ENCODE assay signal across 8 cellular contexts in the genomic region with DNA sequence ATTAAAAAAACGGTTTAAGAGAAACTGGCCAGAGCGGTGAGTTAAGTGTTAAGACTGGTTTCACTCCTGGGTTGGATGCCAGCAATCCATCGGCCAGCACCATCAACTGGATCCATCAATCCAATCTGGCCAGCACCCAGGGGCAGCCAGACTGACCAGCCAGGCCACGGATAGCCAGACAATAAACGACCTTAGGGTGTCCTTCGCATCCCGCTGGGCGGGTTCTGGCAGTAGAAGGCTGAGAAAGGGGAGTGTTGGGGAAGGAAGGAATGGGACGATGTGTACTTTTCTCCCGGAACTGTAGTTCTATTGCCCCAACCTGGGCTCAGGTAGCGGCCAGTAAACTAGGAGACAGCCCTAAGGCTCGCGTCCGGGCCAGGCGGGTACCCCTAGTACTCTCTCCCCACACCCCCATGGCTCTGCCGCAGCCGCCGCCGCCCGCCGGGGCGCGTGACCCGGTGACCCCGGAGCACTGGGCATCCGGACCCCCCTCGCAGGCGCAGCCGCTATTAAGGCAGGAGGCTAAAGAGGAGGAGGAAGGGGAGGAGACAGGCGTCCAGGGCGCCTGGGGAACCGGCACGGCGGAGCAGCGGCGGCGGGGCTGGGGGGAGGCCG. TPM values are rescaled to one million over a fixed set of nuclear protein-coding genes. Genes with fewer than 3 reads are reported as not detected.
DNase-seq lines count a peak whose midpoint lies in the region; ATAC-seq, FAIRE-seq and TF ChIP-seq lines count a peak whose summit lies in the region.

Gene CASD1 (plus strand): TSS at position 546 of the 615 bp plus-strand sequence. CDS start 276 bp downstream, outside the sequence.

- H3K4me1 ChIP-seq in GM23248 (ENCODE audit: insufficient read depth): peaks cover 19% of the 10 kb centered on the region
- H3K4me1 ChIP-seq in body of pancreas: peaks cover 29% of the 10 kb centered on the region
- H3K4me1 ChIP-seq in small intestine (ENCODE audit: control insufficient read depth in 2 of 2, insufficient read depth in 1 of 2, low read depth in 1 of 2, low read length in 1 of 2): peaks cover 2 to 6% of the 10 kb centered on the region in 2 donors

- H3K9me3 ChIP-seq in GM23248 (ENCODE audit: low read depth) (no peaks in the 10 kb centered on the region), body of pancreas (no peaks in the 10 kb centered on the region), small intestine (ENCODE audit: control insufficient read depth, low read depth) (no peaks in the 10 kb centered on the region)

- intact Hi-C loops in body of pancreas (cut with DNase I): no loop called here

- H3K9ac ChIP-seq in GM23248: peak within 1 kb of the TSS; percentile 89

- H3K36me3 ChIP-seq in GM06990 (ENCODE audit: control insufficient read depth, insufficient read depth, low read length) (no peaks in the 10 kb centered on the region), GM23248 (ENCODE audit: low read depth) (no peaks in the 10 kb centered on the region), body of pancreas (replicated peaks in 1 of 2; ENCODE audit: insufficient read depth in 1 of 2, low read depth in 2 of 2) (no peaks in the 10 kb centered on the region), small intestine (ENCODE audit: control insufficient read depth in 2 of 2, insufficient read depth in 2 of 2, low read length in 2 of 2) (no peaks in the 10 kb centered on the region)

- no peaks in the 10 kb centered on the region for H3K9me2 ChIP-seq in GM23248 (ENCODE audit: insufficient read depth)

- peak; percentile 64 for ATAC-seq in body of pancreas

- no peak for FAIRE-seq in small intestine (lab: Jason Lieb, UNC)

- H3K4me3 ChIP-seq in GM06990 (replicated peaks; ENCODE audit: low read depth, low read length) (peak within 1 kb of the TSS; percentile 84), GM23248 (peak within 1 kb of the TSS; percentile 76), body of pancreas (peak within 1 kb of the TSS; percentile 66 to 81), small intestine (ENCODE audit: low read depth in 1 of 2, low read length in 2 of 2) (peak within 1 kb of the TSS; percentile 83 to 98)

- H3K4me2 ChIP-seq in GM23248 (ENCODE audit: unreplicated experiment): peak within 1 kb of the TSS; percentile 93

- H3K79me2 ChIP-seq in GM23248 (ENCODE audit: insufficient read depth): peaks cover 15% of the 10 kb centered on the region

- in situ Hi-C loops in GM23248 (cut with MboI): no loop called here

- H2AFZ ChIP-seq in GM23248: peak within 1 kb of the TSS; percentile 91

- DNase-seq in GM06990 (ENCODE audit: extremely low read depth, insufficient read length) (peak; percentile 75), GM23248 (peak; percentile 44), LHCN-M2 (ENCODE audit: low read depth) (peak; percentile 67), T-helper 22 cell (ENCODE audit: low read depth) (peak; percentile 42), body of pancreas (peak; percentile 54 to 66 (median 61)), iPS-NIHi7 (ENCODE audit: extremely low spot score) (peak; percentile 74), small intestine (peak; percentile 40), T1000 (lab: John Stamatoyannopoulos, UW) (no peak)

- TF ChIP-seq POLR2A in body of pancreas (IDR thresholded peaks at IDR 0.05): peak in 1 of 3 donors; percentile 26

- H3F3A ChIP-seq in GM23248 (ENCODE audit: insufficient read depth): peaks cover 7% of the 10 kb centered on the region; the same call in 1 of the 2 replicates

- no peaks in the 10 kb centered on the region for H4K20me1 ChIP-seq in GM23248 (ENCODE audit: insufficient read depth)

- TF ChIP-seq CTCF in GM06990 (IDR thresholded peaks at IDR 0.05; ENCODE audit: insufficient read depth, low read length, poor library complexity, severe bottlenecking) (no peak), body of pancreas (IDR thresholded peaks at IDR 0.05) (no peak)

- H3K27ac ChIP-seq in GM23248 (peak within 1 kb of the TSS; percentile 12), body of pancreas (peak within 1 kb of the TSS; percentile 85 to 97 (median 93)), small intestine (ENCODE audit: low read depth in 1 of 2, low read length in 1 of 2) (peak within 1 kb of the TSS; percentile 94 to 96)

- WGBS in GM23248 (ENCODE audit: low coverage in 1 of 2, low lambda C conversion rate in 2 of 2, missing lambda C conversion rate in 2 of 2), 2 experiments: 4 to 5% methylated on average over 29 to 37 of the region's 38 CpGs
- 2 to 12% methylated on average over 10 to 38 of the region's 38 CpGs for WGBS in body of pancreas, 2 donors
- WGBS in small intestine, 3 donors: 5 to 9% (median 5%) methylated on average over 22 to 38 of the region's 38 CpGs

- H3K27me3 ChIP-seq in GM06990 (replicated peaks; ENCODE audit: control insufficient read depth, insufficient read depth, low read length): no peaks in the 10 kb centered on the region
- no peaks in the 10 kb centered on the region for H3K27me3 ChIP-seq in GM23248 (replicated peaks; ENCODE audit: insufficient read depth)
- no peaks in the 10 kb centered on the region for H3K27me3 ChIP-seq in body of pancreas
- H3K27me3 ChIP-seq in small intestine (ENCODE audit: control insufficient read depth in 2 of 2, insufficient read depth in 2 of 2, low read length in 2 of 2): no peaks in the 10 kb centered on the region

RNA-seq across cellular contexts. Expression of gene CASD1, which starts in this region (rescaled TPM):
- total RNA-seq in GM23248 (2014; rRNA removed; shearing (Covaris generic)): 11.1 and 12.3 TPM in 2 replicates
- polyA plus RNA-seq in GM23248 (2016; fragmentation: Nextera tagmentation; extraction: Ambion mirVana) (5.9 and 6.0 TPM in 2 replicates), small intestine (1 to 10 TPM; 2.2 to 8.3 (median 3.2) TPM)
- total RNA-seq in LHCN-M2 (2014; rRNA removed) (36.9 and 42.0 TPM in 2 replicates), body of pancreas (10 to 100 TPM; 10.5 to 17.1 TPM)
- 6.3 TPM for polyA plus RNA-seq in LHCN-M2 (2012)

Comparison
In these comparisons a context has a peak if more than half of its experiments do, and no peak if none do; other contexts are left out.
1. H3K27ac ChIP-seq: peak in every context shown above with its lines; median percentile 95 in small intestine; 93 in body of pancreas; 12 in GM23248.